8 cellular contexts compared by ENCODE assay signal in genomic region chr6:99467509-99468106, GRCh38. TPM values are rescaled to one million over a fixed set of nuclear protein-coding genes. Genes with fewer than 3 reads are reported as not detected.
DNase-seq lines count a peak whose midpoint lies in the region; ATAC-seq, FAIRE-seq and TF ChIP-seq lines count a peak whose summit lies in the region.

No MANE protein-coding gene starts in this region.

- H3K4ac ChIP-seq in mesendoderm (ENCODE audit: low read depth, low read length): no peak overlapping the region

- H4K5ac ChIP-seq in mesendoderm (ENCODE audit: low read length): no peak overlapping the region

- H3K4me3 ChIP-seq in GM12878 (no peak overlapping the region), HepG2 (replicated peaks in 1 of 3; ENCODE audit: insufficient read depth in 1 of 3, low read depth in 2 of 3, low read length in 3 of 3) (no peak overlapping the region), mesendoderm (ENCODE audit: low read length) (no peak overlapping the region)

- no peak overlapping the region for H3K27ac ChIP-seq in GM12878 (ENCODE audit: control insufficient read depth, insufficient read depth)
- H3K27ac ChIP-seq in HepG2 (ENCODE audit: extremely low read length, insufficient read depth, low read length): no peak overlapping the region
- no peak overlapping the region for H3K27ac ChIP-seq in mesendoderm (ENCODE audit: low read depth, low read length)

- SMC1A ChIA-PET in GM12878 (lab: Charles Lee; ENCODE audit: uncharacterized antibody, unreplicated experiment): interaction anchor here (0.6 to 4.8 kb wide), 11 partner anchors 17 to 398 kb away, joined by 3 to 56 read pairs (median 4); no protein-coding TSS in a partner anchor

- FAIRE-seq in GM12878 (lab: Jason Lieb, UNC): peak; percentile 49
- FAIRE-seq in HepG2 (lab: Jason Lieb, UNC): peak; percentile 67

- TF ChIP-seq EP300 in GM12878 (IDR thresholded peaks at IDR 0.05; ENCODE audit: borderline replicate concordance in 1 of 2, control insufficient read depth in 1 of 2, low read depth in 2 of 2, low read length in 2 of 2) (no peak), HepG2 (IDR thresholded peaks at IDR 0.05; ENCODE audit: low read depth in 2 of 2, low read length in 2 of 2) (no peak), HepG2 (CRISPR knock-in tag; IDR thresholded peaks at IDR 0.05; ENCODE audit: borderline replicate concordance) (no peak)

- H2AFZ ChIP-seq in GM12878 (ENCODE audit: control insufficient read depth, low read depth, low read length) (no peak overlapping the region), HepG2 (ENCODE audit: low read length) (no peak overlapping the region)

- no peak overlapping the region for H2BK5ac ChIP-seq in mesendoderm (ENCODE audit: low read length)

- POLR2A ChIA-PET in GM12878 (lab: Charles Lee): no interaction called here
- POLR2A ChIA-PET in HepG2 (lab: Yijun Ruan, JAX): no interaction called here

- BruUV-seq in GM12878 (replicated peaks; lab: Mats Ljungman, UMichigan) (no TSS peak), HepG2 (replicated peaks; lab: Mats Ljungman, UMichigan) (no TSS peak)

- CTCF ChIA-PET in GM12878 (lab: Yijun Ruan, JAX) (interaction anchor here (0.6 to 2.6 kb wide), 18 partner anchors 14 to 632 kb away, joined by 3 to 56 read pairs (median 4); no protein-coding TSS in a partner anchor), HepG2 (lab: Yijun Ruan, JAX; ENCODE audit: low intra/inter-chr PET ratio, low total read pairs) (interaction anchor here (0.9 to 3.2 kb wide), 4 partner anchors 53 to 438 kb away, joined by 4 to 26 read pairs (median 6); no protein-coding TSS in a partner anchor)

- no peak overlapping the region for H4K8ac ChIP-seq in mesendoderm (ENCODE audit: low read depth, low read length)

- H3K4me1 ChIP-seq in GM12878 (ENCODE audit: control insufficient read depth, insufficient read depth, low read length): no peaks in the 10 kb centered on the region
- no peaks in the 10 kb centered on the region for H3K4me1 ChIP-seq in HepG2 (ENCODE audit: insufficient read depth, low read length)
- H3K4me1 ChIP-seq in mesendoderm (ENCODE audit: control insufficient read depth, low read depth, low read length): no peaks in the 10 kb centered on the region

- no peak overlapping the region for H3K23ac ChIP-seq in mesendoderm (ENCODE audit: low read length)

- no peaks in the 10 kb centered on the region for H3K79me2 ChIP-seq in GM12878 (ENCODE audit: control insufficient read depth, insufficient read depth, low read length)
- H3K79me2 ChIP-seq in HepG2 (ENCODE audit: insufficient read depth, low read length): no peaks in the 10 kb centered on the region
- no peaks in the 10 kb centered on the region for H3K79me2 ChIP-seq in mesendoderm (ENCODE audit: control insufficient read depth, insufficient read depth, low read length)

- no peak overlapping the region for H2BK15ac ChIP-seq in mesendoderm (replicated peaks; ENCODE audit: low read depth)

- ATAC-seq in GM18517 (IDR thresholded peaks at IDR 0.05; ENCODE audit: unreplicated experiment) (peak; percentile 54), GM12878 (peak; percentile 64), HepG2 (no peak), GM21526 (IDR thresholded peaks at IDR 0.05; ENCODE audit: low FRiP score, unreplicated experiment) (no peak)

- H3K4me2 ChIP-seq in GM12878 (ENCODE audit: control insufficient read depth, insufficient read depth): no peak overlapping the region
- no peak overlapping the region for H3K4me2 ChIP-seq in HepG2 (ENCODE audit: low read depth, low read length)
- no peak overlapping the region for H3K4me2 ChIP-seq in mesendoderm (ENCODE audit: low read length)

- in situ Hi-C loops in GM12878 (cut with MboI) (no loop called here), HepG2 (cut with HindIII; ENCODE audit: extremely low pct_ligation_motif_present, low pct_unique_long_range_greater_than_20kb) (loop anchor here (10.0 kb wide), 1 partner anchor 277 kb away; no protein-coding TSS in a partner anchor)

- no peak overlapping the region for H3K56ac ChIP-seq in mesendoderm (ENCODE audit: low read length)

- H3K9me3 ChIP-seq in GM12878 (replicated peaks; ENCODE audit: control insufficient read depth, insufficient read depth, low read length): no peaks in the 10 kb centered on the region
- no peaks in the 10 kb centered on the region for H3K9me3 ChIP-seq in HepG2 (ENCODE audit: low read length)

- peak; percentile 53 to 62 for DNase-seq in AML-193 (lab: John Stamatoyannopoulos, UW)
- peak; percentile 56 for DNase-seq in NCI-H1417 treated with DMSO at 0.1 percent for 48 hours (lab: John Stamatoyannopoulos, UW)
- no peak for DNase-seq in GM12878 (ENCODE audit: low read depth, low spot score)
- DNase-seq in HepG2 (ENCODE audit: low spot score): peak; percentile 18
- no peak for DNase-seq in NCI-H128 (lab: John Stamatoyannopoulos, UW; ENCODE audit: unreplicated experiment)
- no peak for DNase-seq in mesendoderm

- TF ChIP-seq RAD21 in GM12878 (IDR thresholded peaks at IDR 0.05; ENCODE audit: insufficient read depth, low read depth, low read length) (peak; percentile 92), HepG2 (CRISPR knock-in tag; IDR thresholded peaks at IDR 0.05) (no peak)

- no peaks in the 10 kb centered on the region for H4K20me1 ChIP-seq in GM12878 (ENCODE audit: control insufficient read depth, insufficient read depth)
- H4K20me1 ChIP-seq in HepG2 (ENCODE audit: insufficient read depth, low read length): no peaks in the 10 kb centered on the region; the same call in 1 of the 2 replicates

- no peak overlapping the region for H3K18ac ChIP-seq in mesendoderm (ENCODE audit: low read length)

- intact Hi-C loops in GM12878 (cut with micrococcal nuclease; ENCODE audit: unreplicated experiment): loop anchor here (1.0 to 5.0 kb wide), 2 partner anchors 145 to 279 kb away; no protein-coding TSS in a partner anchor
- intact Hi-C loops in HepG2 (cut with micrococcal nuclease; ENCODE audit: unreplicated experiment): loop anchor here (1.0 to 5.0 kb wide), 2 partner anchors 279 to 355 kb away; no protein-coding TSS in a partner anchor

- H3K9ac ChIP-seq in GM12878 (ENCODE audit: control insufficient read depth, insufficient read depth, low read length) (no peak overlapping the region), HepG2 (ENCODE audit: insufficient read depth, low read depth, low read length) (no peak overlapping the region), mesendoderm (ENCODE audit: low read length) (no peak overlapping the region)

- H3K27me3 ChIP-seq in GM12878 (replicated peaks in 1 of 2; ENCODE audit: control insufficient read depth in 2 of 2, insufficient read depth in 2 of 2, low read length in 1 of 2) (no peaks in the 10 kb centered on the region), HepG2 (ENCODE audit: control insufficient read depth in 1 of 2, insufficient read depth in 2 of 2, low read length in 2 of 2) (no peaks in the 10 kb centered on the region), mesendoderm (ENCODE audit: insufficient read depth, low read length, poor library complexity) (no peaks in the 10 kb centered on the region)

- no peaks in the 10 kb centered on the region; a peak in 1 of 4 replicates for H3K36me3 ChIP-seq in GM12878 (ENCODE audit: control insufficient read depth in 2 of 2, insufficient read depth in 2 of 2, low read length in 1 of 2)
- H3K36me3 ChIP-seq in HepG2 (replicated peaks in 1 of 2; ENCODE audit: control insufficient read depth in 1 of 2, insufficient read depth in 2 of 2, low read length in 2 of 2): 0 out of 5 replicates have a peak, but pooled peaks cover 0 to 8% of the 10 kb centered on the region in 2 experiments
- no peaks in the 10 kb centered on the region for H3K36me3 ChIP-seq in mesendoderm (ENCODE audit: control insufficient read depth, insufficient read depth, low read length)

- H2AK5ac ChIP-seq in mesendoderm (ENCODE audit: low read length): no peak overlapping the region

- no peaks in the 10 kb centered on the region for H3K79me1 ChIP-seq in mesendoderm (ENCODE audit: low read length)

- RAD21 ChIA-PET in GM12878 (lab: Charles Lee; ENCODE audit: unreplicated experiment): interaction anchor here (0.6 to 4.3 kb wide), 16 partner anchors 15 to 400 kb away, joined by 3 to 35 read pairs (median 3); partner anchors contain the start of gene CCNC

- WGBS in GM12878 (ENCODE audit: insufficient coverage, insufficient replicate concordance, low lambda C conversion rate, missing lambda C conversion rate): 2% methylated on average over 3 of the region's 3 CpGs
- 12% methylated on average over 3 of the region's 3 CpGs for WGBS in HepG2 (ENCODE audit: low lambda C conversion rate)
- no CpG with 5 or more reads among the region's 3 CpGs for WGBS in mesendoderm (ENCODE audit: extremely low coverage, insufficient coverage, low lambda C conversion rate)

- peak; percentile 51 to 71 (median 56) for TF ChIP-seq CTCF in GM12878 (IDR thresholded peaks at IDR 0.05 in 2 of 3, conservative IDR thresholded peaks at IDR 0.05 in 1 of 3; ENCODE audit: control insufficient read depth in 2 of 3, extremely low read depth in 1 of 3, insufficient read depth in 1 of 3, low read depth in 3 of 3, low read length in 3 of 3)
- peak; percentile 58 for TF ChIP-seq CTCF in HepG2 (CRISPR knock-in tag; IDR thresholded peaks at IDR 0.05)

- no peak overlapping the region for H2BK120ac ChIP-seq in mesendoderm (ENCODE audit: low read depth, low read length)

- no peak for TF ChIP-seq POLR2A in GM12878 (IDR thresholded peaks at IDR 0.05; ENCODE audit: low read depth, low read length)
- no peak for TF ChIP-seq POLR2A in HepG2 (IDR thresholded peaks at IDR 0.05; ENCODE audit: insufficient read depth in 1 of 2, low read depth in 2 of 2, low read length in 2 of 2)

RNA-seq across cellular contexts. Expression of gene PNISR, which starts 42.5 kb away (rescaled TPM):
- 1,195 and 1,218 TPM in 2 replicates for total RNA-seq in GM12878 (2013; cell fraction: nucleolus; rRNA removed)
- total RNA-seq in GM12878 (2014; rRNA removed): 104 and 136 TPM in 2 replicates
- total RNA-seq in GM12878 (2014; rRNA removed; fragmentation: Illumina TruSeq; extraction: Trizol): 130 and 137 TPM in 2 replicates
- 84.0 and 105 TPM in 2 replicates for total RNA-seq in GM12878 (2021)
- 98.1 TPM for polyA plus RNA-seq in GM12878 (2011; ENCODE audit: low read depth)
- polyA plus RNA-seq in GM12878 (2011; rRNA removed): 153 and 241 TPM in 2 replicates
- polyA plus RNA-seq in GM12878 (2011; cell fraction: cytosol; rRNA removed): 41.7 and 45.9 TPM in 2 replicates
- polyA plus RNA-seq in GM12878 (2011; cell fraction: nucleus; rRNA removed): 301 and 428 TPM in 2 replicates
- 134 and 145 TPM in 2 replicates for polyA plus RNA-seq in GM12878 (2012)
- 180 and 254 TPM in 2 replicates for polyA plus RNA-seq in GM12878 (2014; fragmentation: Illumina TruSeq; extraction: Trizol)
- 100 to 1,000 TPM in 1 of 2 experiments, 10 to 100 TPM in 1; 94.6 to 103 TPM for polyA plus RNA-seq in GM12878 (2014; fragmentation: Nextera tagmentation; extraction: Ambion mirVana)
- polyA plus RNA-seq in GM12878 (2014; rRNA removed): 96.9 and 120 TPM in 2 replicates
- polyA plus RNA-seq in GM12878 (2016; fragmentation: Nextera tagmentation; extraction: Ambion mirVana): 10 to 100 TPM; 79.1 to 81.1 TPM
- polyA minus RNA-seq in GM12878 (2011; rRNA and poly(A)+ RNA removed): 63.4 and 68.4 TPM in 2 replicates
- polyA minus RNA-seq in GM12878 (2011; cell fraction: cytosol; rRNA and poly(A)+ RNA removed): 26.2 and 29.3 TPM in 2 replicates
- polyA minus RNA-seq in GM12878 (2011; cell fraction: nucleus; rRNA and poly(A)+ RNA removed): 115 and 137 TPM in 2 replicates
- 29.7 and 48.0 TPM in 2 replicates for total RNA-seq in HepG2 (2016; rRNA removed; fragmentation: Illumina TruSeq; extraction: Trizol)
- total RNA-seq in HepG2 (2016; cell fraction: cytosol; rRNA removed; fragmentation: Illumina TruSeq; extraction: Trizol; ENCODE audit: low read depth): 7.4 and 8.5 TPM in 2 replicates
- total RNA-seq in HepG2 (2016; cell fraction: insoluble cytoplasmic fraction; rRNA removed; fragmentation: Illumina TruSeq; extraction: Trizol): 30.4 and 48.4 TPM in 2 replicates
- 10.1 and 11.9 TPM in 2 replicates for total RNA-seq in HepG2 (2016; cell fraction: membrane; rRNA removed; fragmentation: Illumina TruSeq; extraction: Trizol)
- total RNA-seq in HepG2 (2016; cell fraction: nucleus; rRNA removed; fragmentation: Illumina TruSeq; extraction: Trizol): 96.9 and 105 TPM in 2 replicates
- polyA plus RNA-seq in HepG2 (2011; rRNA removed): 41.9 and 43.0 TPM in 2 replicates
- polyA plus RNA-seq in HepG2 (2011; cell fraction: cytosol; rRNA removed): 8.4 and 11.7 TPM in 2 replicates
- polyA plus RNA-seq in HepG2 (2011; cell fraction: nucleus; rRNA removed): 108 and 145 TPM in 2 replicates
- polyA plus RNA-seq in HepG2 (2012): 74.4 and 86.0 TPM in 2 replicates
- 0.80 and 1.4 TPM in 2 replicates for polyA plus RNA-seq in HepG2 (2016; cell fraction: cytosol; fragmentation: Illumina TruSeq; extraction: Trizol; ENCODE audit: low read depth)
- polyA plus RNA-seq in HepG2 (2016; cell fraction: insoluble cytoplasmic fraction; fragmentation: Illumina TruSeq; extraction: Trizol; ENCODE audit: low read depth): 37.3 and 39.1 TPM in 2 replicates
- polyA plus RNA-seq in HepG2 (2016; cell fraction: membrane; fragmentation: Illumina TruSeq; extraction: Trizol; ENCODE audit: low read depth): 1.9 and 2.1 TPM in 2 replicates
- polyA plus RNA-seq in HepG2 (2016; cell fraction: nucleus; fragmentation: Illumina TruSeq; extraction: Trizol; ENCODE audit: insufficient read depth, low read depth): 161 and 180 TPM in 2 replicates
- 21.2 and 33.6 TPM in 2 replicates for polyA minus RNA-seq in HepG2 (2011; rRNA and poly(A)+ RNA removed; ENCODE audit: low replicate concordance)
- polyA minus RNA-seq in HepG2 (2011; cell fraction: cytosol; rRNA and poly(A)+ RNA removed): 9.4 and 10.3 TPM in 2 replicates
- polyA minus RNA-seq in HepG2 (2011; cell fraction: nucleus; rRNA and poly(A)+ RNA removed): 216 and 237 TPM in 2 replicates
- polyA plus RNA-seq in mesendoderm (2013, experiment 1 of 2): 155 TPM
- 151 TPM for polyA plus RNA-seq in mesendoderm (2013, experiment 2 of 2)

RNA-seq across cellular contexts. Expression of gene USP45, which starts 47.6 kb away (rescaled TPM):
- 73.5 and 91.7 TPM in 2 replicates for total RNA-seq in GM12878 (2013; cell fraction: nucleolus; rRNA removed)
- total RNA-seq in GM12878 (2014; rRNA removed) (12.9 and 16.6 TPM in 2 replicates), GM12878 (2014; rRNA removed; fragmentation: Illumina TruSeq; extraction: Trizol) (17.2 and 21.6 TPM in 2 replicates), GM12878 (2021) (11.0 and 12.0 TPM in 2 replicates), HepG2 (2016; rRNA removed; fragmentation: Illumina TruSeq; extraction: Trizol) (14.5 and 15.8 TPM in 2 replicates)
- polyA plus RNA-seq in GM12878 (2011; ENCODE audit: low read depth): 5.6 TPM
- polyA plus RNA-seq in GM12878 (2011; rRNA removed) (16.5 and 21.8 TPM in 2 replicates), GM12878 (2014; fragmentation: Illumina TruSeq; extraction: Trizol) (17.4 and 24.3 TPM in 2 replicates), GM12878 (2014; fragmentation: Nextera tagmentation; extraction: Ambion mirVana) (10 to 100 TPM; 13.0 to 14.1 TPM), GM12878 (2014; rRNA removed) (9.6 and 10.4 TPM in 2 replicates), GM12878 (2016; fragmentation: Nextera tagmentation; extraction: Ambion mirVana) (10 to 100 TPM; 12.3 to 16.0 TPM), HepG2 (2011; rRNA removed) (5.6 and 5.8 TPM in 2 replicates)
- polyA plus RNA-seq in GM12878 (2011; cell fraction: cytosol; rRNA removed): 7.5 and 8.8 TPM in 2 replicates
- 22.5 and 25.4 TPM in 2 replicates for polyA plus RNA-seq in GM12878 (2011; cell fraction: nucleus; rRNA removed)
- polyA plus RNA-seq in GM12878 (2012): 6.3 and 7.6 TPM in 2 replicates
- polyA minus RNA-seq in GM12878 (2011; rRNA and poly(A)+ RNA removed): 16.0 and 18.0 TPM in 2 replicates
- 4.5 and 8.9 TPM in 2 replicates for polyA minus RNA-seq in GM12878 (2011; cell fraction: cytosol; rRNA and poly(A)+ RNA removed)
- polyA minus RNA-seq in GM12878 (2011; cell fraction: nucleus; rRNA and poly(A)+ RNA removed): 14.4 and 14.9 TPM in 2 replicates
- 25.2 and 25.5 TPM in 2 replicates for total RNA-seq in HepG2 (2016; cell fraction: cytosol; rRNA removed; fragmentation: Illumina TruSeq; extraction: Trizol; ENCODE audit: low read depth)
- 11.7 and 15.3 TPM in 2 replicates for total RNA-seq in HepG2 (2016; cell fraction: insoluble cytoplasmic fraction; rRNA removed; fragmentation: Illumina TruSeq; extraction: Trizol)
- 13.7 and 19.0 TPM in 2 replicates for total RNA-seq in HepG2 (2016; cell fraction: membrane; rRNA removed; fragmentation: Illumina TruSeq; extraction: Trizol)
- 16.7 and 20.4 TPM in 2 replicates for total RNA-seq in HepG2 (2016; cell fraction: nucleus; rRNA removed; fragmentation: Illumina TruSeq; extraction: Trizol)
- polyA plus RNA-seq in HepG2 (2011; cell fraction: cytosol; rRNA removed): 1.4 and 2.4 TPM in 2 replicates
- 11.8 and 17.5 TPM in 2 replicates for polyA plus RNA-seq in HepG2 (2011; cell fraction: nucleus; rRNA removed)
- 8.0 and 9.3 TPM in 2 replicates for polyA plus RNA-seq in HepG2 (2012)
- polyA plus RNA-seq in HepG2 (2016; cell fraction: cytosol; fragmentation: Illumina TruSeq; extraction: Trizol; ENCODE audit: low read depth): 1.8 and 2.0 TPM in 2 replicates
- polyA plus RNA-seq in HepG2 (2016; cell fraction: insoluble cytoplasmic fraction; fragmentation: Illumina TruSeq; extraction: Trizol; ENCODE audit: low read depth): 9.1 and 10.8 TPM in 2 replicates
- polyA plus RNA-seq in HepG2 (2016; cell fraction: membrane; fragmentation: Illumina TruSeq; extraction: Trizol; ENCODE audit: low read depth): 2.6 and 3.5 TPM in 2 replicates
- 17.2 and 22.7 TPM in 2 replicates for polyA plus RNA-seq in HepG2 (2016; cell fraction: nucleus; fragmentation: Illumina TruSeq; extraction: Trizol; ENCODE audit: insufficient read depth, low read depth)
- polyA minus RNA-seq in HepG2 (2011; rRNA and poly(A)+ RNA removed; ENCODE audit: low replicate concordance): 7.0 and 8.1 TPM in 2 replicates
- polyA minus RNA-seq in HepG2 (2011; cell fraction: cytosol; rRNA and poly(A)+ RNA removed): 4.6 and 6.3 TPM in 2 replicates
- polyA minus RNA-seq in HepG2 (2011; cell fraction: nucleus; rRNA and poly(A)+ RNA removed): 30.4 and 36.2 TPM in 2 replicates
- polyA plus RNA-seq in mesendoderm (2013, experiment 1 of 2): 9.6 TPM
- 10.3 TPM for polyA plus RNA-seq in mesendoderm (2013, experiment 2 of 2)

Comparison
In these comparisons a context has a peak if more than half of its experiments do, and no peak if none do; other contexts are left out.
1. DNase-seq: peak in AML-193 (2 of 2), NCI-H1417 treated with DMSO at 0.1 percent for 48 hours (single experiment) and HepG2 (single experiment); none in GM12878 (single experiment), NCI-H128 (single experiment) and mesendoderm (single experiment).
2. ATAC-seq: peak in GM18517 (single experiment) and GM12878 (single experiment); none in HepG2 (single experiment) and GM21526 (single experiment).